Comparison of ENCODE assay signal across 13 cellular contexts in genomic region chr17:58985265-58985810, GRCh38.
"Had no signal": no experiment of that assay in that cellular context is flagged by ENCODE, and none has a peak within 500 bp of the region (broad histone marks: within the 10 kb centered on the region; RNA-seq: fewer than 3 reads in every experiment).

No MANE protein-coding gene starts in this region.

- H3K27ac ChIP-seq: pancreas, sigmoid colon had no signal

- H3K9me3 ChIP-seq: pancreas, sigmoid colon had no signal

- H3K27me3 ChIP-seq: pancreas, sigmoid colon had no signal

- H3K4me1 ChIP-seq: pancreas, sigmoid colon had no signal

- H3K4me3 ChIP-seq: pancreas, sigmoid colon had no signal

- DNase-seq: activated CD4-positive, alpha-beta T cell treated with anti-CD3 and anti-CD28 coated beads, Interleukin-2, amount 50 U/mL, for 1 hour; activated CD8-positive, alpha-beta memory T cell treated with anti-CD3 and anti-CD28 coated beads for 24 hours; activated naive CD4-positive, alpha-beta T cell treated with Interleukin-2 at 50 U/mL for 16 hours; activated naive CD8-positive, alpha-beta T cell treated with anti-CD3 and anti-CD28 coated beads, Interleukin-2, amount 50 U/mL, for 24 hours; effector memory CD8-positive, alpha-beta T cell; foreskin melanocyte; immature natural killer cell; pancreas; sigmoid colon had no signal

- FAIRE-seq: astrocyte, bronchial epithelial cell, pancreas, TTC549 had no signal

- ATAC-seq: activated CD4-positive, CD25-positive, alpha-beta regulatory T cell treated with anti-CD3 and anti-CD28 coated beads, Interleukin-2, amount 50 U/mL, for 24 hours; activated naive CD8-positive, alpha-beta T cell treated with anti-CD3 and anti-CD28 coated beads, Interleukin-2, amount 50 U/mL, for 24 hours; effector memory CD8-positive, alpha-beta T cell; pancreas had no signal

- H3K36me3 ChIP-seq: pancreas had no signal
